1 cellular context compared by ENCODE assay signal in the genomic region with DNA sequence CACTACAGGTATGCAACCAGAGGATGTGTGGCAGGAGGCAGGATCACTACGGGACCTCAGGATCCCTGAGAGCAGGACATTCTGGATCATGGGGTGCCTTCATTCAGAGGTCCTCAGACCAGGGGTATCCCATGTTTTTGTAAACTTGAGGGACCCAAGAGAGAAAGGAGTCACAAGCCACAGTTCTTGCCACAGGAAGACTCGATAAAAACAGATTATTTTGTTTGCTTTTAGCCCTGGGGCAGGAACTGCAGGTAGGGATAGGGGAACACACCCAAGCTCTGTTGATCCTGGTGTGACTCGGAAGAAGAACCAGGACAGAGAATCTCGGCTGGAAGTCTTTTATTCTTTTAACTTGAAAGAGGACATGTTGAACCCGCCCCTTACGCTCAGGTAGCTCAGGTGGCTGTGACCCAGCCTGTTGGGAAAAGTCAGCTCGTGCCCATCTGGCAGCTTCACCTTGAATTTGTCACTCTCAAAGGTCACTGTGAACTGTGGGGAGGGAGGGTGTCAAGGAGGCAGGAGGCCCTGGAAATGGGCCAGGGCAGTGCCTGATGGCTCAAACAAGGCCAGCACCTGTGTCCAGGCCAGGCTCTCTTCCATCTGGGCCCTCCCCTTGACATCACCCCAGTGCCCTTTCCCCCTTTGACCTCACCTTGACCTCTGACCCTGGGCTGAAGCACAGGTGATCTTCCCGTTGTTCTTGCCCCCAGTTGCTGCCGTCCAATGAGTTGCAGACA.
A peak's percentile ranks its signal among the peaks of the same experiment; 100 is the strongest.
TF ChIP-seq lines count a peak whose summit lies in the region.

No MANE protein-coding gene starts in this region.

TF ChIP-seq in HepG2, 621 proteins besides CTCF, POLR2A, EP300 and RAD21 (continued from another document and continues in another):
- TF ChIP-seq PTBP1 (IDR thresholded peaks at IDR 0.05; ENCODE audit: low read depth, low read length, poor library complexity, severe bottlenecking): no peak
- TF ChIP-seq ZNF329 (CRISPR knock-in tag; IDR thresholded peaks at IDR 0.05; ENCODE audit: low read depth): 0 out of 2 replicates have a peak, but pooled peaks have one; percentile 13
- TF ChIP-seq ZNF713 (CRISPR knock-in tag; IDR thresholded peaks at IDR 0.05): no peak
- TF ChIP-seq ARHGAP35 (CRISPR knock-in tag; IDR thresholded peaks at IDR 0.05; ENCODE audit: borderline replicate concordance): no peak
- TF ChIP-seq, protein P1, sequence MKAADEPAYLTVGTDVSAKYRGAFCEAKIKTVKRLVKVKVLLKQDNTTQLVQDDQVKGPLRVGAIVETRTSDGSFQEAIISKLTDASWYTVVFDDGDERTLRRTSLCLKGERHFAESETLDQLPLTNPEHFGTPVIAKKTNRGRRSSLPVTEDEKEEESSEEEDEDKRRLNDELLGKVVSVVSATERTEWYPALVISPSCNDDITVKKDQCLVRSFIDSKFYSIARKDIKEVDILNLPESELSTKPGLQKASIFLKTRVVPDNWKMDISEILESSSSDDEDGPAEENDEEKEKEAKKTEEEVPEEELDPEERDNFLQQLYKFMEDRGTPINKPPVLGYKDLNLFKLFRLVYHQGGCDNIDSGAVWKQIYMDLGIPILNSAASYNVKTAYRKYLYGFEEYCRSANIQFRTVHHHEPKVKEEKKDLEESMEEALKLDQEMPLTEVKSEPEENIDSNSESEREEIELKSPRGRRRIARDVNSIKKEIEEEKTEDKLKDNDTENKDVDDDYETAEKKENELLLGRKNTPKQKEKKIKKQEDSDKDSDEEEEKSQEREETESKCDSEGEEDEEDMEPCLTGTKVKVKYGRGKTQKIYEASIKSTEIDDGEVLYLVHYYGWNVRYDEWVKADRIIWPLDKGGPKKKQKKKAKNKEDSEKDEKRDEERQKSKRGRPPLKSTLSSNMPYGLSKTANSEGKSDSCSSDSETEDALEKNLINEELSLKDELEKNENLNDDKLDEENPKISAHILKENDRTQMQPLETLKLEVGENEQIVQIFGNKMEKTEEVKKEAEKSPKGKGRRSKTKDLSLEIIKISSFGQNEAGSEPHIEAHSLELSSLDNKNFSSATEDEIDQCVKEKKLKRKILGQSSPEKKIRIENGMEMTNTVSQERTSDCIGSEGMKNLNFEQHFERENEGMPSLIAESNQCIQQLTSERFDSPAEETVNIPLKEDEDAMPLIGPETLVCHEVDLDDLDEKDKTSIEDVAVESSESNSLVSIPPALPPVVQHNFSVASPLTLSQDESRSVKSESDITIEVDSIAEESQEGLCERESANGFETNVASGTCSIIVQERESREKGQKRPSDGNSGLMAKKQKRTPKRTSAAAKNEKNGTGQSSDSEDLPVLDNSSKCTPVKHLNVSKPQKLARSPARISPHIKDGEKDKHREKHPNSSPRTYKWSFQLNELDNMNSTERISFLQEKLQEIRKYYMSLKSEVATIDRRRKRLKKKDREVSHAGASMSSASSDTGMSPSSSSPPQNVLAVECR (CRISPR knock-in tag; IDR thresholded peaks at IDR 0.05; ENCODE audit: borderline replicate concordance): no peak; the same call in 1 of the 2 replicates
- 0 out of 2 replicates have a peak, but pooled peaks have one; percentile 9 for TF ChIP-seq DNMT3B (CRISPR knock-in tag; conservative IDR thresholded peaks at IDR 0.05)
- no peak for TF ChIP-seq GATAD1 (CRISPR knock-in tag; IDR thresholded peaks at IDR 0.05)
- no peak for TF ChIP-seq ZNF138 (CRISPR knock-in tag; IDR thresholded peaks at IDR 0.05; ENCODE audit: low read depth)
- 0 out of 2 replicates have a peak, but pooled peaks have one; percentile 72 for TF ChIP-seq ZXDC (CRISPR knock-in tag; IDR thresholded peaks at IDR 0.05)
- no peak for TF ChIP-seq MAZ (IDR thresholded peaks at IDR 0.05; ENCODE audit: borderline replicate concordance, low read depth, low read length)
- TF ChIP-seq MAZ (CRISPR knock-in tag; IDR thresholded peaks at IDR 0.05; ENCODE audit: low read depth): no peak
- no peak for TF ChIP-seq PHF5A (CRISPR knock-in tag; IDR thresholded peaks at IDR 0.05; ENCODE audit: low read depth, unreplicated experiment)
- no peak for TF ChIP-seq NFE2 (CRISPR knock-in tag; IDR thresholded peaks at IDR 0.05)
- peak; percentile 82 for TF ChIP-seq ZNF746 (CRISPR knock-in tag; IDR thresholded peaks at IDR 0.05)
- TF ChIP-seq NFIC (IDR thresholded peaks at IDR 0.05; ENCODE audit: low read length): no peak
- TF ChIP-seq BORCS8-MEF2B (CRISPR knock-in tag; IDR thresholded peaks at IDR 0.05): no peak
- peak; percentile 74; the same call in 1 of the 2 replicates for TF ChIP-seq ZBTB42 (CRISPR knock-in tag; IDR thresholded peaks at IDR 0.05)
- TF ChIP-seq ZZZ3 (CRISPR knock-in tag; IDR thresholded peaks at IDR 0.05; ENCODE audit: borderline replicate concordance): no peak
- TF ChIP-seq, protein P2, sequence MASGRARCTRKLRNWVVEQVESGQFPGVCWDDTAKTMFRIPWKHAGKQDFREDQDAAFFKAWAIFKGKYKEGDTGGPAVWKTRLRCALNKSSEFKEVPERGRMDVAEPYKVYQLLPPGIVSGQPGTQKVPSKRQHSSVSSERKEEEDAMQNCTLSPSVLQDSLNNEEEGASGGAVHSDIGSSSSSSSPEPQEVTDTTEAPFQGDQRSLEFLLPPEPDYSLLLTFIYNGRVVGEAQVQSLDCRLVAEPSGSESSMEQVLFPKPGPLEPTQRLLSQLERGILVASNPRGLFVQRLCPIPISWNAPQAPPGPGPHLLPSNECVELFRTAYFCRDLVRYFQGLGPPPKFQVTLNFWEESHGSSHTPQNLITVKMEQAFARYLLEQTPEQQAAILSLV (CRISPR knock-in tag; IDR thresholded peaks at IDR 0.05; ENCODE audit: borderline replicate concordance): 0 out of 2 replicates have a peak, but pooled peaks have one; percentile 11
- no peak; the same call in 1 of the 2 replicates for TF ChIP-seq ARNT2 (CRISPR knock-in tag; IDR thresholded peaks at IDR 0.05; ENCODE audit: low read depth)
- no peak for TF ChIP-seq PCBP2 (optimal IDR thresholded peaks at IDR 0.05; ENCODE audit: low read depth, low read length, poor library complexity, severe bottlenecking)
- TF ChIP-seq, protein P3, sequence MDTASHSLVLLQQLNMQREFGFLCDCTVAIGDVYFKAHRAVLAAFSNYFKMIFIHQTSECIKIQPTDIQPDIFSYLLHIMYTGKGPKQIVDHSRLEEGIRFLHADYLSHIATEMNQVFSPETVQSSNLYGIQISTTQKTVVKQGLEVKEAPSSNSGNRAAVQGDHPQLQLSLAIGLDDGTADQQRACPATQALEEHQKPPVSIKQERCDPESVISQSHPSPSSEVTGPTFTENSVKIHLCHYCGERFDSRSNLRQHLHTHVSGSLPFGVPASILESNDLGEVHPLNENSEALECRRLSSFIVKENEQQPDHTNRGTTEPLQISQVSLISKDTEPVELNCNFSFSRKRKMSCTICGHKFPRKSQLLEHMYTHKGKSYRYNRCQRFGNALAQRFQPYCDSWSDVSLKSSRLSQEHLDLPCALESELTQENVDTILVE (CRISPR knock-in tag; IDR thresholded peaks at IDR 0.05): 0 out of 2 replicates have a peak, but pooled peaks have one; percentile 0
- TF ChIP-seq ZFP37 (CRISPR knock-in tag; IDR thresholded peaks at IDR 0.05; ENCODE audit: borderline replicate concordance): no peak
- no peak; the same call in 1 of the 2 replicates for TF ChIP-seq MED1 (CRISPR knock-in tag; IDR thresholded peaks at IDR 0.05)
- no peak; the same call in 1 of the 2 replicates for TF ChIP-seq ZNF775 (CRISPR knock-in tag; IDR thresholded peaks at IDR 0.05; ENCODE audit: borderline replicate concordance)
- no peak for TF ChIP-seq HOXA9 (CRISPR knock-in tag; IDR thresholded peaks at IDR 0.05; ENCODE audit: borderline replicate concordance)
- no peak for TF ChIP-seq STAG1 (CRISPR knock-in tag; IDR thresholded peaks at IDR 0.05)
- peak; percentile 66; the same call in 1 of the 2 replicates for TF ChIP-seq ZSCAN5A (CRISPR knock-in tag; IDR thresholded peaks at IDR 0.05; ENCODE audit: borderline replicate concordance)
- TF ChIP-seq FOXO1 (CRISPR knock-in tag; IDR thresholded peaks at IDR 0.05): no peak; the same call in 1 of the 2 replicates
- TF ChIP-seq, protein P4, sequence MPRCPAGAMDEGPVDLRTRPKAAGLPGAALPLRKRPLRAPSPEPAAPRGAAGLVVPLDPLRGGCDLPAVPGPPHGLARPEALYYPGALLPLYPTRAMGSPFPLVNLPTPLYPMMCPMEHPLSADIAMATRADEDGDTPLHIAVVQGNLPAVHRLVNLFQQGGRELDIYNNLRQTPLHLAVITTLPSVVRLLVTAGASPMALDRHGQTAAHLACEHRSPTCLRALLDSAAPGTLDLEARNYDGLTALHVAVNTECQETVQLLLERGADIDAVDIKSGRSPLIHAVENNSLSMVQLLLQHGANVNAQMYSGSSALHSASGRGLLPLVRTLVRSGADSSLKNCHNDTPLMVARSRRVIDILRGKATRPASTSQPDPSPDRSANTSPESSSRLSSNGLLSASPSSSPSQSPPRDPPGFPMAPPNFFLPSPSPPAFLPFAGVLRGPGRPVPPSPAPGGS (CRISPR knock-in tag; IDR thresholded peaks at IDR 0.05): no peak
- TF ChIP-seq HMG20A (CRISPR knock-in tag; IDR thresholded peaks at IDR 0.05; ENCODE audit: borderline replicate concordance): no peak
- no peak for TF ChIP-seq FIP1L1 (IDR thresholded peaks at IDR 0.05; ENCODE audit: borderline replicate concordance, insufficient read depth, low read depth, low read length)
- TF ChIP-seq ZNF143 (CRISPR knock-in tag; IDR thresholded peaks at IDR 0.05): 0 out of 2 replicates have a peak, but pooled peaks have one; percentile 42
- TF ChIP-seq HNF1B (CRISPR knock-in tag; IDR thresholded peaks at IDR 0.05): no peak
- 0 out of 2 replicates have a peak, but pooled peaks have one; percentile 44 for TF ChIP-seq PCBP1 (IDR thresholded peaks at IDR 0.05; ENCODE audit: borderline replicate concordance, low read depth, low read length)
- no peak; the same call in 1 of the 2 replicates for TF ChIP-seq ZNF782 (CRISPR knock-in tag; IDR thresholded peaks at IDR 0.05; ENCODE audit: borderline replicate concordance)
- TF ChIP-seq, protein P5, sequence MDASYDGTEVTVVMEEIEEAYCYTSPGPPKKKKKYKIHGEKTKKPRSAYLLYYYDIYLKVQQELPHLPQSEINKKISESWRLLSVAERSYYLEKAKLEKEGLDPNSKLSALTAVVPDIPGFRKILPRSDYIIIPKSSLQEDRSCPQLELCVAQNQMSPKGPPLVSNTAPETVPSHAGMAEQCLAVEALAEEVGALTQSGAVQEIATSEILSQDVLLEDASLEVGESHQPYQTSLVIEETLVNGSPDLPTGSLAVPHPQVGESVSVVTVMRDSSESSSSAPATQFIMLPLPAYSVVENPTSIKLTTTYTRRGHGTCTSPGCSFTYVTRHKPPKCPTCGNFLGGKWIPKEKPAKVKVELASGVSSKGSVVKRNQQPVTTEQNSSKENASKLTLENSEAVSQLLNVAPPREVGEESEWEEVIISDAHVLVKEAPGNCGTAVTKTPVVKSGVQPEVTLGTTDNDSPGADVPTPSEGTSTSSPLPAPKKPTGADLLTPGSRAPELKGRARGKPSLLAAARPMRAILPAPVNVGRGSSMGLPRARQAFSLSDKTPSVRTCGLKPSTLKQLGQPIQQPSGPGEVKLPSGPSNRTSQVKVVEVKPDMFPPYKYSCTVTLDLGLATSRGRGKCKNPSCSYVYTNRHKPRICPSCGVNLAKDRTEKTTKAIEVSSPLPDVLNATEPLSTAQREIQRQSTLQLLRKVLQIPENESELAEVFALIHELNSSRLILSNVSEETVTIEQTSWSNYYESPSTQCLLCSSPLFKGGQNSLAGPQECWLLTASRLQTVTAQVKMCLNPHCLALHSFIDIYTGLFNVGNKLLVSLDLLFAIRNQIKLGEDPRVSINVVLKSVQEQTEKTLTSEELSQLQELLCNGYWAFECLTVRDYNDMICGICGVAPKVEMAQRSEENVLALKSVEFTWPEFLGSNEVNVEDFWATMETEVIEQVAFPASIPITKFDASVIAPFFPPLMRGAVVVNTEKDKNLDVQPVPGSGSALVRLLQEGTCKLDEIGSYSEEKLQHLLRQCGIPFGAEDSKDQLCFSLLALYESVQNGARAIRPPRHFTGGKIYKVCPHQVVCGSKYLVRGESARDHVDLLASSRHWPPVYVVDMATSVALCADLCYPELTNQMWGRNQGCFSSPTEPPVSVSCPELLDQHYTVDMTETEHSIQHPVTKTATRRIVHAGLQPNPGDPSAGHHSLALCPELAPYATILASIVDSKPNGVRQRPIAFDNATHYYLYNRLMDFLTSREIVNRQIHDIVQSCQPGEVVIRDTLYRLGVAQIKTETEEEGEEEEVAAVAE (CRISPR knock-in tag; IDR thresholded peaks at IDR 0.05; ENCODE audit: borderline replicate concordance): no peak; the same call in 1 of the 2 replicates
- no peak for TF ChIP-seq ZNF883 (CRISPR knock-in tag; IDR thresholded peaks at IDR 0.05; ENCODE audit: not compliant biosample characterization)
- TF ChIP-seq ZNF382 (CRISPR knock-in tag; IDR thresholded peaks at IDR 0.05; ENCODE audit: borderline replicate concordance): no peak
- TF ChIP-seq MED13 (CRISPR knock-in tag; IDR thresholded peaks at IDR 0.05): no peak
